ENCODE assay signal across 14 cellular contexts in genomic region chr2:43005211-43005974, GRCh38.
DNase-seq lines count a peak whose midpoint lies in the region; ATAC-seq and TF ChIP-seq lines count a peak whose summit lies in the region.
"Had no signal": no experiment of that assay in that cellular context is flagged by ENCODE, and none has a peak within 500 bp of the region (broad histone marks: within the 10 kb centered on the region; RNA-seq: fewer than 3 reads in every experiment).

No MANE protein-coding gene starts in this region.

- H3K4me2 ChIP-seq in neural progenitor cell = no peak overlapping the region

- peaks cover 16% of the 10 kb centered on the region for H3K4me1 Mint-ChIP-seq in neural progenitor cell

- H3K36me3 Mint-ChIP-seq in neural progenitor cell = peaks cover 2% of the 10 kb centered on the region

- H3F3A ChIP-seq in neural progenitor cell (ENCODE audit: low read depth) = no peaks in the 10 kb centered on the region

- peaks cover 9% of the 10 kb centered on the region for H3K9me3 Mint-ChIP-seq in neural progenitor cell

- DNase-seq in left cardiac atrium (no peak), Right ventricle myocardium inferior (ENCODE audit: missing footprints) (no peak), hypothalamus (lab: John Stamatoyannopoulos, UW) (peak in 36 of 51 donors; percentile 9 to 79 (median 43)), neural progenitor cell (ENCODE audit: low spot score) (no peak), hepatic stellate cell (ENCODE audit: low spot score) (no peak), RPMI8226 (no peak)
- DNase-seq: central memory CD4-positive, alpha-beta T cell; left ventricle myocardium superior; stimulated activated CD8-positive, alpha-beta memory T cell treated with anti-CD3 and anti-CD28 coated beads, Interleukin-4, amount 100 ng/mL, for 48 hours had no signal

- no peaks in the 10 kb centered on the region for H3K27me3 ChIP-seq in neural progenitor cell

- H3K9ac ChIP-seq in neural progenitor cell = no peak overlapping the region

- no peak overlapping the region for H3K4me3 ChIP-seq in neural progenitor cell
- H3K4me3 ChIP-seq: K562, skin epidermis had no signal

- no peak overlapping the region for H3K27ac ChIP-seq in neural progenitor cell

- H3K36me3 ChIP-seq in neural progenitor cell = no peaks in the 10 kb centered on the region

- no peak overlapping the region for H3K4me3 Mint-ChIP-seq in neural progenitor cell

- H3K27ac Mint-ChIP-seq in neural progenitor cell = peak overlapping the region; percentile 9

- no peaks in the 10 kb centered on the region for H4K20me1 ChIP-seq in neural progenitor cell (ENCODE audit: low read depth)

- no peak overlapping the region for H2AFZ ChIP-seq in neural progenitor cell (replicated peaks)

- peaks cover 22% of the 10 kb centered on the region for H3K27me3 Mint-ChIP-seq in neural progenitor cell (ENCODE audit: insufficient read depth, low read depth)

- H3K4me1 ChIP-seq in neural progenitor cell = peaks cover 13% of the 10 kb centered on the region

- no peak for TF ChIP-seq CTCF in neural progenitor cell (IDR thresholded peaks at IDR 0.05)

- H3K79me2 ChIP-seq in neural progenitor cell (ENCODE audit: low read depth) = no peaks in the 10 kb centered on the region

- no peaks in the 10 kb centered on the region for H3K9me3 ChIP-seq in neural progenitor cell (ENCODE audit: low read depth)

- ATAC-seq in left cardiac atrium (peak; percentile 3 to 27), Right ventricle myocardium inferior (no peak), HG02973 (IDR thresholded peaks at IDR 0.05; ENCODE audit: unreplicated experiment) (no peak)
- ATAC-seq in activated CD4-positive, CD25-positive, alpha-beta regulatory T cell treated with anti-CD3 and anti-CD28 coated beads, Interleukin-2, amount 50 U/mL, for 24 hours = no peak
- ATAC-seq: K562, left ventricle myocardium superior, Panc1 had no signal

- intact Hi-C loops in left cardiac atrium (cut with DNase I) = no loop called here
- intact Hi-C loops in Right ventricle myocardium inferior (cut with DNase I) = no loop called here

Comparison
In these comparisons a context has a peak if more than half of its experiments do, and no peak if none do; other contexts are left out.
1. ATAC-seq: peak in left cardiac atrium (2 of 2); none in Right ventricle myocardium inferior (single experiment), activated CD4-positive, CD25-positive, alpha-beta regulatory T cell treated with anti-CD3 and anti-CD28 coated beads, Interleukin-2, amount 50 U/mL, for 24 hours (0 of 2) and HG02973 (single experiment).
2. DNase-seq: peak in hypothalamus (36 of 51); none in left cardiac atrium (single experiment), Right ventricle myocardium inferior (single experiment), neural progenitor cell (single experiment), hepatic stellate cell (single experiment) and RPMI8226 (single experiment).